In genomic region chr13:33034061-33034460, GRCh38 we compare ENCODE assay signal across 12 cellular contexts. TPM values are rescaled to one million over a fixed set of nuclear protein-coding genes. Genes with fewer than 3 reads are reported as not detected.
"Had no signal": no experiment of that assay in that cellular context is flagged by ENCODE, and none has a peak within 500 bp of the region (broad histone marks: within the 10 kb centered on the region; RNA-seq: fewer than 3 reads in every experiment).

No MANE protein-coding gene starts in this region.

- DNase-seq: colonic mucosa, heart left ventricle, left lung, mesenchymal stem cell, nephron progenitor cell, T-helper 9 cell, upper lobe of right lung had no signal

- H3K9me3 ChIP-seq: ascending aorta, colonic mucosa, heart left ventricle, left lung, testis, upper lobe of right lung had no signal

- H3K36me3 ChIP-seq: ascending aorta, colonic mucosa, heart left ventricle, left lung, upper lobe of right lung had no signal

- H3K27ac Mint-ChIP-seq: nephron progenitor cell had no signal

- H3K4me3 Mint-ChIP-seq: nephron progenitor cell had no signal

- H3K4me1 ChIP-seq: ascending aorta, colonic mucosa, testis, upper lobe of right lung had no signal

- H3K4me3 ChIP-seq: ascending aorta, colonic mucosa had no signal

- ATAC-seq: left lung had no signal

- H3K9me3 Mint-ChIP-seq: nephron progenitor cell had no signal

- H3K27ac ChIP-seq: ascending aorta, colonic mucosa, testis, upper lobe of right lung, VCaP had no signal

- H3K27me3 ChIP-seq: ascending aorta, colonic mucosa, heart left ventricle, left lung, testis, upper lobe of right lung had no signal

RNA-seq across cellular contexts. Expression of gene KL, which starts 17.8 kb away (rescaled TPM):
- total RNA-seq: osteoblast, pulmonary artery endothelial cell had no signal
